Comparison of ENCODE assay signal across 9 cellular contexts in genomic region chr13:51935326-51936171, GRCh38.
DNase-seq lines count a peak whose midpoint lies in the region; ATAC-seq and TF ChIP-seq lines count a peak whose summit lies in the region.
"Had no signal": no experiment of that assay in that cellular context is flagged by ENCODE, and none has a peak within 500 bp of the region (broad histone marks: within the 10 kb centered on the region; RNA-seq: fewer than 3 reads in every experiment).

No MANE protein-coding gene starts in this region.

- DNase-seq in AG10803 (ENCODE audit: low read depth) (no peak), HCEC 1CT (peak; percentile 11), adipocyte (ENCODE audit: low read depth) (peak; percentile 25), left colon (peak; percentile 49 to 64), SKM-1 (lab: John Stamatoyannopoulos, UW; ENCODE audit: unreplicated experiment) (no peak)
- DNase-seq in activated naive CD4-positive, alpha-beta T cell (lab: John Stamatoyannopoulos, UW) = no peak
- DNase-seq: activated CD8-positive, alpha-beta T cell treated with anti-CD3 and anti-CD28 coated beads for 36 hours had no signal

- no peaks in the 10 kb centered on the region for H3K4me1 ChIP-seq in adipocyte (ENCODE audit: control insufficient read depth, insufficient read depth, low read length)

- TF ChIP-seq CTCF in AG10803 (conservative IDR thresholded peaks at IDR 0.05; ENCODE audit: low read length) = peak; percentile 21

- no peaks in the 10 kb centered on the region for H3K9me3 ChIP-seq in adipocyte (ENCODE audit: control insufficient read depth, low read length)

- no peak overlapping the region for H3K4me3 ChIP-seq in AG10803 (ENCODE audit: low read length)
- no peak overlapping the region for H3K4me3 ChIP-seq in adipocyte (ENCODE audit: low read length)

- H3K36me3 ChIP-seq in adipocyte (ENCODE audit: control insufficient read depth, insufficient read depth, low read length, severe bottlenecking) = no peaks in the 10 kb centered on the region

- intact Hi-C loops in left colon (cut with DNase I, micrococcal nuclease) = no loop called here

- H3K9ac ChIP-seq in adipocyte (ENCODE audit: low read length) = no peak overlapping the region

- ATAC-seq in left colon (peak; percentile 88), HG03045 (IDR thresholded peaks at IDR 0.05; ENCODE audit: unreplicated experiment) (no peak), HG03442 (IDR thresholded peaks at IDR 0.05; ENCODE audit: unreplicated experiment) (no peak)
- ATAC-seq: activated CD8-positive, alpha-beta T cell treated with anti-CD3 and anti-CD28 coated beads for 36 hours had no signal

- H3K27me3 ChIP-seq in adipocyte (replicated peaks; ENCODE audit: control insufficient read depth, insufficient read depth, low read length) = peaks cover 4% of the 10 kb centered on the region

Comparison
In these comparisons a context has a peak if more than half of its experiments do, and no peak if none do; other contexts are left out.
1. DNase-seq: peak in HCEC 1CT (single experiment), adipocyte (single experiment) and left colon (2 of 2); none in AG10803 (single experiment), SKM-1 (single experiment) and activated naive CD4-positive, alpha-beta T cell (0 of 4).